In genomic region chr1:155171836-155172731, GRCh38 we compare ENCODE assay signal across 8 cellular contexts. TPM values are rescaled to one million over a fixed set of nuclear protein-coding genes. Genes with fewer than 3 reads are reported as not detected.
DNase-seq lines count a peak whose midpoint lies in the region; ATAC-seq and TF ChIP-seq lines count a peak whose summit lies in the region.

No MANE protein-coding gene starts in this region.

- H3K27me3 Mint-ChIP-seq in nephron progenitor cell (ENCODE audit: low read depth, poor library complexity), result peaks cover 14% of the 10 kb centered on the region

- peaks cover 42% of the 10 kb centered on the region for H3K36me3 ChIP-seq in NT2/D1 (ENCODE audit: insufficient read depth, insufficient read length, low read length)
- no peaks in the 10 kb centered on the region for H3K36me3 ChIP-seq in ectodermal cell (ENCODE audit: control insufficient read depth, insufficient read depth, low read length)

- peaks cover 14% of the 10 kb centered on the region for H3K4me1 ChIP-seq in NT2/D1 (ENCODE audit: insufficient read depth, insufficient read length)
- peaks cover 11% of the 10 kb centered on the region for H3K4me1 ChIP-seq in ectodermal cell (ENCODE audit: control insufficient read depth, insufficient read depth, low read length)

- ATAC-seq in GM21390 (IDR thresholded peaks at IDR 0.05; ENCODE audit: unreplicated experiment) (peak; percentile 24), GM21619 (IDR thresholded peaks at IDR 0.05; ENCODE audit: unreplicated experiment) (no peak)

- H3K4me3 Mint-ChIP-seq in nephron progenitor cell, result peak overlapping the region; percentile 94

- H3K27me3 ChIP-seq in NT2/D1 (ENCODE audit: insufficient read depth, insufficient read length) (peaks cover 8% of the 10 kb centered on the region), ectodermal cell (ENCODE audit: control insufficient read depth, insufficient read depth, low read length, poor library complexity, severe bottlenecking) (no peaks in the 10 kb centered on the region)

- no peaks in the 10 kb centered on the region for H3K9me3 Mint-ChIP-seq in nephron progenitor cell

- DNase-seq in NT2/D1 (ENCODE audit: low read depth, low spot score) (no peak), nephron progenitor cell (no peak), SHP77 treated with DMSO at 0.1 percent for 48 hours (lab: John Stamatoyannopoulos, UW) (no peak), NCI-H2029 treated with DMSO at 0.1 percent for 48 hours (lab: John Stamatoyannopoulos, UW) (no peak), NCI-H526 (lab: John Stamatoyannopoulos, UW) (no peak)

- H3K27ac Mint-ChIP-seq in nephron progenitor cell, result peak overlapping the region; percentile 86

- H3K27ac ChIP-seq in ectodermal cell (ENCODE audit: insufficient read depth, low read depth, low read length, poor library complexity, severe bottlenecking), result no peak overlapping the region

- H3K9me3 ChIP-seq in NT2/D1 (ENCODE audit: insufficient read depth, low read length), result no peaks in the 10 kb centered on the region
- no peaks in the 10 kb centered on the region for H3K9me3 ChIP-seq in ectodermal cell (ENCODE audit: control insufficient read depth, low read length)

- H3K4me3 ChIP-seq in NT2/D1 (ENCODE audit: insufficient read length, low read depth) (peak overlapping the region; percentile 91), ectodermal cell (ENCODE audit: insufficient read depth, low read depth, low read length) (peak overlapping the region; percentile 86)

- 55 to 59% methylated on average over 8 of the region's 8 CpGs for WGBS in ectodermal cell, 2 experiments

- peaks cover 20% of the 10 kb centered on the region for H3K36me3 Mint-ChIP-seq in nephron progenitor cell (ENCODE audit: low read depth)

- H3K4me1 Mint-ChIP-seq in nephron progenitor cell, result peaks cover 56% of the 10 kb centered on the region

- no peak for TF ChIP-seq CTCF in nephron progenitor cell (IDR thresholded peaks at IDR 0.05)

- peak overlapping the region; percentile 96 for H3K9ac ChIP-seq in NT2/D1 (ENCODE audit: insufficient read length, low read depth)

RNA-seq across cellular contexts. Expression of gene KRTCAP2, which starts 1.0 kb away (rescaled TPM):
- polyA plus RNA-seq in ectodermal cell (2013, experiment 1 of 4), result 127 TPM
- 122 TPM for polyA plus RNA-seq in ectodermal cell (2013, experiment 2 of 4)
- polyA plus RNA-seq in ectodermal cell (2013, experiment 3 of 4), result 136 TPM
- polyA plus RNA-seq in ectodermal cell (2013, experiment 4 of 4), result 141 TPM

RNA-seq across cellular contexts. Expression of gene TRIM46, which starts 1.6 kb away (rescaled TPM):
- 13.7 TPM for polyA plus RNA-seq in ectodermal cell (2013, experiment 1 of 4)
- polyA plus RNA-seq in ectodermal cell (2013, experiment 2 of 4), result 15.0 TPM
- 10.9 TPM for polyA plus RNA-seq in ectodermal cell (2013, experiment 3 of 4)
- 12.3 TPM for polyA plus RNA-seq in ectodermal cell (2013, experiment 4 of 4)

RNA-seq across cellular contexts. Expression of gene DPM3, which starts 31.8 kb away (rescaled TPM):
- polyA plus RNA-seq in ectodermal cell (2013, experiment 1 of 4), result 50.7 TPM
- 43.9 TPM for polyA plus RNA-seq in ectodermal cell (2013, experiment 2 of 4)
- 77.0 TPM for polyA plus RNA-seq in ectodermal cell (2013, experiment 3 of 4)
- 83.1 TPM for polyA plus RNA-seq in ectodermal cell (2013, experiment 4 of 4)

RNA-seq across cellular contexts. Expression of gene THBS3, which starts 35.6 kb away (rescaled TPM):
- 56.6 TPM for polyA plus RNA-seq in ectodermal cell (2013, experiment 1 of 4)
- 55.5 TPM for polyA plus RNA-seq in ectodermal cell (2013, experiment 2 of 4)
- 46.8 TPM for polyA plus RNA-seq in ectodermal cell (2013, experiment 3 of 4)
- polyA plus RNA-seq in ectodermal cell (2013, experiment 4 of 4), result 51.5 TPM

RNA-seq across cellular contexts. Expression of gene MTX1, which starts 36.4 kb away (rescaled TPM):
- 43.3 TPM for polyA plus RNA-seq in ectodermal cell (2013, experiment 1 of 4)
- polyA plus RNA-seq in ectodermal cell (2013, experiment 2 of 4), result 44.2 TPM
- 32.1 TPM for polyA plus RNA-seq in ectodermal cell (2013, experiment 3 of 4)
- 36.1 TPM for polyA plus RNA-seq in ectodermal cell (2013, experiment 4 of 4)
